In genomic region chr3:111732248-111732879, GRCh38 we compare ENCODE assay signal across 1 cellular context.
TF ChIP-seq lines count a peak whose summit lies in the region.

No MANE protein-coding gene starts in this region.

TF ChIP-seq in HepG2, 621 proteins besides CTCF, POLR2A, EP300 and RAD21 (continued from another document and continues in another):
- no peak for TF ChIP-seq RNF219 (CRISPR knock-in tag; IDR thresholded peaks at IDR 0.05)
- TF ChIP-seq MLXIP (CRISPR knock-in tag; IDR thresholded peaks at IDR 0.05; ENCODE audit: borderline replicate concordance), result no peak
- no peak for TF ChIP-seq KMT2A (CRISPR knock-in tag; IDR thresholded peaks at IDR 0.05)
- TF ChIP-seq RARA (CRISPR knock-in tag; IDR thresholded peaks at IDR 0.05), result peak; percentile 40
- peak; percentile 41; the same call in 1 of the 2 replicates for TF ChIP-seq BCL6 (CRISPR knock-in tag; IDR thresholded peaks at IDR 0.05)
- peak; percentile 66 for TF ChIP-seq MED1 (CRISPR knock-in tag; IDR thresholded peaks at IDR 0.05)
- TF ChIP-seq TIGD3 (CRISPR knock-in tag; IDR thresholded peaks at IDR 0.05; ENCODE audit: borderline replicate concordance), result no peak
- peak; percentile 43 for TF ChIP-seq MAFF (IDR thresholded peaks at IDR 0.05; ENCODE audit: low read depth, low read length)
- TF ChIP-seq JUN (CRISPR knock-in tag; IDR thresholded peaks at IDR 0.05), result no peak
- peak; percentile 62; the same call in 1 of the 2 replicates for TF ChIP-seq TAF1 (CRISPR knock-in tag; IDR thresholded peaks at IDR 0.05)
- TF ChIP-seq MXD1 (CRISPR knock-in tag; IDR thresholded peaks at IDR 0.05), result no peak
- no peak for TF ChIP-seq PAX8 (CRISPR knock-in tag; IDR thresholded peaks at IDR 0.05; ENCODE audit: borderline replicate concordance)
- TF ChIP-seq MYPOP (CRISPR knock-in tag; IDR thresholded peaks at IDR 0.05), result peak; percentile 30; the same call in 1 of the 2 replicates
- TF ChIP-seq PATZ1 (CRISPR knock-in tag; IDR thresholded peaks at IDR 0.05), result peak; percentile 16; the same call in 1 of the 2 replicates
- no peak for TF ChIP-seq IRX3 (CRISPR knock-in tag; IDR thresholded peaks at IDR 0.05; ENCODE audit: borderline replicate concordance, low read depth)
- TF ChIP-seq TBX2 (CRISPR knock-in tag; IDR thresholded peaks at IDR 0.05; ENCODE audit: borderline replicate concordance), result 0 out of 2 replicates have a peak, but pooled peaks have one; percentile 38
- no peak for TF ChIP-seq HOXA7 (CRISPR knock-in tag; IDR thresholded peaks at IDR 0.05)
- no peak for TF ChIP-seq ZNF678 (CRISPR knock-in tag; IDR thresholded peaks at IDR 0.05)
- TF ChIP-seq ZNF550 (CRISPR knock-in tag; IDR thresholded peaks at IDR 0.05; ENCODE audit: borderline replicate concordance), result no peak
- TF ChIP-seq TSC22D2 (CRISPR knock-in tag; IDR thresholded peaks at IDR 0.05; ENCODE audit: borderline replicate concordance), result no peak
- peak; percentile 53; the same call in 1 of the 2 replicates for TF ChIP-seq MIER3 (CRISPR knock-in tag; IDR thresholded peaks at IDR 0.05; ENCODE audit: borderline replicate concordance)
- TF ChIP-seq ZFP36L1 (CRISPR knock-in tag; IDR thresholded peaks at IDR 0.05), result no peak
- TF ChIP-seq ZMYM3 (CRISPR knock-in tag; IDR thresholded peaks at IDR 0.05), result peak; percentile 81
- TF ChIP-seq ZNF770 (CRISPR knock-in tag; IDR thresholded peaks at IDR 0.05), result peak; percentile 38; the same call in 1 of the 2 replicates
- TF ChIP-seq ZNF3 (CRISPR knock-in tag; IDR thresholded peaks at IDR 0.05), result no peak
- no peak for TF ChIP-seq FOXP1 (IDR thresholded peaks at IDR 0.05)
- TF ChIP-seq FOXP1 (CRISPR knock-in tag; IDR thresholded peaks at IDR 0.05), result no peak
- no peak for TF ChIP-seq SOX13 (IDR thresholded peaks at IDR 0.05)
- peak in 1 of 2 experiments; percentile 53; a peak in 1 of 4 replicates for TF ChIP-seq SOX13 (CRISPR knock-in tag; conservative IDR thresholded peaks at IDR 0.05 in 1 of 2, IDR thresholded peaks at IDR 0.05 in 1 of 2)
- TF ChIP-seq HMGXB3 (CRISPR knock-in tag; IDR thresholded peaks at IDR 0.05; ENCODE audit: borderline replicate concordance), result no peak
- TF ChIP-seq HDAC2 (CRISPR knock-in tag; IDR thresholded peaks at IDR 0.05), result peak; percentile 46; the same call in 1 of the 2 replicates
- no peak for TF ChIP-seq TFE3 (CRISPR knock-in tag; IDR thresholded peaks at IDR 0.05)
- no peak for TF ChIP-seq RELA (CRISPR knock-in tag; IDR thresholded peaks at IDR 0.05)
- TF ChIP-seq ZNF343 (CRISPR knock-in tag; IDR thresholded peaks at IDR 0.05), result no peak
- TF ChIP-seq ZSCAN31 (CRISPR knock-in tag; IDR thresholded peaks at IDR 0.05; ENCODE audit: low read depth), result no peak
- TF ChIP-seq LCORL (IDR thresholded peaks at IDR 0.05), result no peak
- 0 out of 2 replicates have a peak, but pooled peaks have one; percentile 40 for TF ChIP-seq LCORL (CRISPR knock-in tag; IDR thresholded peaks at IDR 0.05)
- TF ChIP-seq GATAD2A (CRISPR knock-in tag; IDR thresholded peaks at IDR 0.05), result peak; percentile 68
- TF ChIP-seq SMAD9 (CRISPR knock-in tag; IDR thresholded peaks at IDR 0.05), result no peak
- no peak for TF ChIP-seq ZUFSP (CRISPR knock-in tag; IDR thresholded peaks at IDR 0.05; ENCODE audit: borderline replicate concordance)
- no peak for TF ChIP-seq ZNF572 (CRISPR knock-in tag; IDR thresholded peaks at IDR 0.05)
- TF ChIP-seq ZFYVE20 (CRISPR knock-in tag; IDR thresholded peaks at IDR 0.05; ENCODE audit: borderline replicate concordance, low read depth), result no peak
- TF ChIP-seq AHR (CRISPR knock-in tag; IDR thresholded peaks at IDR 0.05), result no peak
- TF ChIP-seq ZNF331 (CRISPR knock-in tag; IDR thresholded peaks at IDR 0.05), result peak; percentile 71; the same call in 1 of the 2 replicates
- peak; percentile 85 for TF ChIP-seq SALL1 (CRISPR knock-in tag; IDR thresholded peaks at IDR 0.05)
